In the genomic region with DNA sequence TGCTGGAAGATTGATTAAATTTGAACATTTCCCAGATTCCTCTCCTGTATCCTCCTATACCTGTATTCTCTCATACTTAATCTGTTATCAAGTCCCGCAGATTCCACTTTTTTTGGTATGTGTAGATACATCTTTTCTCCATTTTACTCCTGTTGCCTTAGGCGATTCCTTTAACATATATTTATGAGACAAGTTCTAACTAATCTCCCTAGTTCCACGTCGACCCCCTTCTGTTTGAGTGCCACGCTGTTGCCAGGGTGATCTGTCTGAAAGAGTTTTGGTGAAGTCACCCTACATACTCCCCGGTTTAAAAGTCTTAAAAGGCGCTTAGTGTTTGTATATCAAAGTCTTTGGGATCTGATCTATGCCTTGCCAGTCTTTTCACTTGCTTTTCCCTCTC, we compare ENCODE assay signal across 12 cellular contexts. TPM values are rescaled to one million over a fixed set of nuclear protein-coding genes. Genes with fewer than 3 reads are reported as not detected.
A peak's percentile ranks its signal among the peaks of the same experiment; 100 is the strongest.
DNase-seq lines count a peak whose midpoint lies in the region; ATAC-seq, FAIRE-seq and TF ChIP-seq lines count a peak whose summit lies in the region.
"Had no signal": no experiment of that assay in that cellular context is flagged by ENCODE, and none has a peak within 500 bp of the region (broad histone marks: within the 10 kb centered on the region; RNA-seq: fewer than 3 reads in every experiment).

No MANE protein-coding gene starts in this region.

- peaks cover 8% of the 10 kb centered on the region for H3K4me1 ChIP-seq in HepG2 (ENCODE audit: insufficient read depth, low read length)
- peaks cover 0 to 9% (median 0%) of the 10 kb centered on the region in 4 donors for H3K4me1 ChIP-seq in right lobe of liver
- H3K4me1 ChIP-seq: SJCRH30 had no signal

- in situ Hi-C loops in HepG2 (cut with HindIII; ENCODE audit: extremely low pct_ligation_motif_present, low pct_unique_long_range_greater_than_20kb) (no loop called here), astrocyte of the spinal cord (cut with HindIII; ENCODE audit: low sequenced_read_pairs) (no loop called here)

- peak overlapping the region; percentile 71; the same call in 1 of the 2 replicates for H3K4me2 ChIP-seq in HepG2 (ENCODE audit: low read depth, low read length)

- no peak for DNase-seq in HepG2 (ENCODE audit: low spot score)
- no peak for DNase-seq in right lobe of liver
- DNase-seq in astrocyte of the spinal cord (ENCODE audit: low read depth, low spot score): no peak
- DNase-seq in kidney epithelial cell (ENCODE audit: low read depth): no peak
- no peak for DNase-seq in NK-92 (lab: John Stamatoyannopoulos, UW; ENCODE audit: unreplicated experiment)
- DNase-seq in mucosa of gallbladder (ENCODE audit: low spot score): no peak
- DNase-seq: adrenal gland, left colon, NCI-H1092 treated with DMSO at 0.1 percent for 48 hours, SJCRH30 had no signal

- no peak for FAIRE-seq in HepG2 (lab: Jason Lieb, UNC)

- peaks cover 49% of the 10 kb centered on the region for H3K79me2 ChIP-seq in HepG2 (ENCODE audit: insufficient read depth, low read length)

- TF ChIP-seq EP300 in HepG2 (IDR thresholded peaks at IDR 0.05; ENCODE audit: low read depth in 2 of 2, low read length in 2 of 2) (no peak), HepG2 (CRISPR knock-in tag; IDR thresholded peaks at IDR 0.05; ENCODE audit: borderline replicate concordance) (no peak)

- peaks cover 5% of the 10 kb centered on the region; the same call in 1 of the 2 replicates for H4K20me1 ChIP-seq in HepG2 (ENCODE audit: insufficient read depth, low read length)

- TF ChIP-seq POLR2A in HepG2 (IDR thresholded peaks at IDR 0.05; ENCODE audit: insufficient read depth in 1 of 2, low read depth in 2 of 2, low read length in 2 of 2) (no peak), right lobe of liver (IDR thresholded peaks at IDR 0.05) (no peak)

- no peaks in the 10 kb centered on the region for H3K27me3 ChIP-seq in HepG2 (ENCODE audit: control insufficient read depth in 1 of 2, insufficient read depth in 2 of 2, low read length in 2 of 2)
- no peaks in the 10 kb centered on the region for H3K27me3 ChIP-seq in right lobe of liver
- H3K27me3 ChIP-seq in kidney epithelial cell (ENCODE audit: control insufficient read depth, insufficient read depth, low read length): no peaks in the 10 kb centered on the region
- H3K27me3 ChIP-seq: adrenal gland, SJCRH30 had no signal

- H3K36me3 ChIP-seq in HepG2 (replicated peaks in 1 of 2; ENCODE audit: control insufficient read depth in 1 of 2, insufficient read depth in 2 of 2, low read length in 2 of 2) (peaks cover 0 to 14% of the 10 kb centered on the region in 2 experiments; a peak in 3 of 5 replicates), right lobe of liver (peaks cover 0 to 10% (median 3%) of the 10 kb centered on the region in 4 donors), kidney epithelial cell (ENCODE audit: control insufficient read depth, insufficient read depth, low read length) (no peaks in the 10 kb centered on the region)

- no peak for ATAC-seq in HepG2
- no peak for ATAC-seq in right lobe of liver
- no peak for ATAC-seq in GM21529 (IDR thresholded peaks at IDR 0.05; ENCODE audit: unreplicated experiment)
- ATAC-seq in HG02642 (IDR thresholded peaks at IDR 0.05; ENCODE audit: poor library complexity, unreplicated experiment): no peak
- ATAC-seq: left colon had no signal

- 91% methylated on average over 7 of the region's 7 CpGs for WGBS in HepG2 (ENCODE audit: low lambda C conversion rate)
- WGBS in right lobe of liver (ENCODE audit: insufficient coverage, low coverage, low lambda C conversion rate, missing lambda C conversion rate): 45% methylated on average over 7 of the region's 7 CpGs

- BruUV-seq in HepG2 (replicated peaks; lab: Mats Ljungman, UMichigan): no TSS peak

- H3K9me3 ChIP-seq in HepG2 (ENCODE audit: low read length): no peaks in the 10 kb centered on the region
- H3K9me3 ChIP-seq in right lobe of liver: no peaks in the 10 kb centered on the region
- H3K9me3 ChIP-seq: adrenal gland, SJCRH30 had no signal

- no peak for TF ChIP-seq RAD21 in HepG2 (CRISPR knock-in tag; IDR thresholded peaks at IDR 0.05)

- no peak overlapping the region for H3K27ac ChIP-seq in HepG2 (ENCODE audit: extremely low read length, insufficient read depth, low read length)
- no peak overlapping the region for H3K27ac ChIP-seq in right lobe of liver
- H3K27ac ChIP-seq: SJCRH30 had no signal

- TF ChIP-seq CTCF in HepG2 (CRISPR knock-in tag; IDR thresholded peaks at IDR 0.05): no peak
- TF ChIP-seq CTCF in right lobe of liver (IDR thresholded peaks at IDR 0.05): no peak
- no peak for TF ChIP-seq CTCF in astrocyte of the spinal cord (IDR thresholded peaks at IDR 0.05; ENCODE audit: low read depth, low read length)
- no peak for TF ChIP-seq CTCF in kidney epithelial cell (IDR thresholded peaks at IDR 0.05; ENCODE audit: insufficient read depth, low read length, poor library complexity, severe bottlenecking)

- CTCF ChIA-PET in HepG2 (lab: Yijun Ruan, JAX; ENCODE audit: low intra/inter-chr PET ratio, low total read pairs): no interaction called here

- H2AFZ ChIP-seq in HepG2 (ENCODE audit: low read length): no peak overlapping the region

- H3K9ac ChIP-seq in HepG2 (ENCODE audit: insufficient read depth, low read depth, low read length): no peak overlapping the region

- intact Hi-C loops in HepG2 (cut with micrococcal nuclease; ENCODE audit: unreplicated experiment): no loop called here
- intact Hi-C loops in right lobe of liver (cut with DNase I): no loop called here

- POLR2A ChIA-PET in HepG2 (lab: Yijun Ruan, JAX): no interaction called here

- peak overlapping the region; percentile 6 to 79 (median 73); a peak in 2 of 6 replicates for H3K4me3 ChIP-seq in HepG2 (replicated peaks in 1 of 3; ENCODE audit: insufficient read depth in 1 of 3, low read depth in 2 of 3, low read length in 3 of 3)
- no peak overlapping the region for H3K4me3 ChIP-seq in right lobe of liver
- H3K4me3 ChIP-seq in astrocyte of the spinal cord (ENCODE audit: low read depth, low read length): peak overlapping the region; percentile 8
- H3K4me3 ChIP-seq in kidney epithelial cell (ENCODE audit: low read depth, low read length): peak overlapping the region; percentile 5
- H3K4me3 ChIP-seq: SJCRH30 had no signal

RNA-seq across cellular contexts. Expression of a gene that starts 2.4 kb away (rescaled TPM):
- 56.9 and 80.1 TPM in 2 replicates for total RNA-seq in HepG2 (2016; rRNA removed; fragmentation: Illumina TruSeq; extraction: Trizol)
- total RNA-seq in HepG2 (2016; cell fraction: cytosol; rRNA removed; fragmentation: Illumina TruSeq; extraction: Trizol; ENCODE audit: low read depth): 3.0 and 3.8 TPM in 2 replicates
- total RNA-seq in HepG2 (2016; cell fraction: insoluble cytoplasmic fraction; rRNA removed; fragmentation: Illumina TruSeq; extraction: Trizol): 56.7 and 80.8 TPM in 2 replicates
- total RNA-seq in HepG2 (2016; cell fraction: membrane; rRNA removed; fragmentation: Illumina TruSeq; extraction: Trizol): 8.9 and 11.3 TPM in 2 replicates
- total RNA-seq in HepG2 (2016; cell fraction: nucleus; rRNA removed; fragmentation: Illumina TruSeq; extraction: Trizol): 24.4 and 25.9 TPM in 2 replicates
- polyA plus RNA-seq in HepG2 (2011; rRNA removed): 19.8 and 23.8 TPM in 2 replicates
- 10.8 and 18.5 TPM in 2 replicates for polyA plus RNA-seq in HepG2 (2011; cell fraction: cytosol; rRNA removed)
- 2.8 and 6.0 TPM in 2 replicates for polyA plus RNA-seq in HepG2 (2011; cell fraction: nucleus; rRNA removed)
- 37.5 and 38.7 TPM in 2 replicates for polyA plus RNA-seq in HepG2 (2012)
- polyA plus RNA-seq in HepG2 (2016; cell fraction: cytosol; fragmentation: Illumina TruSeq; extraction: Trizol; ENCODE audit: low read depth): 2.6 and 3.2 TPM in 2 replicates
- 87.9 and 95.7 TPM in 2 replicates for polyA plus RNA-seq in HepG2 (2016; cell fraction: insoluble cytoplasmic fraction; fragmentation: Illumina TruSeq; extraction: Trizol; ENCODE audit: low read depth)
- 9.3 and 9.8 TPM in 2 replicates for polyA plus RNA-seq in HepG2 (2016; cell fraction: membrane; fragmentation: Illumina TruSeq; extraction: Trizol; ENCODE audit: low read depth)
- polyA plus RNA-seq in HepG2 (2016; cell fraction: nucleus; fragmentation: Illumina TruSeq; extraction: Trizol; ENCODE audit: insufficient read depth, low read depth): 36.4 and 38.0 TPM in 2 replicates
- polyA minus RNA-seq in HepG2 (2011; rRNA and poly(A)+ RNA removed; ENCODE audit: low replicate concordance): 7.4 and 22.0 TPM in 2 replicates
- 12.0 and 13.7 TPM in 2 replicates for polyA minus RNA-seq in HepG2 (2011; cell fraction: cytosol; rRNA and poly(A)+ RNA removed)
- polyA minus RNA-seq in HepG2 (2011; cell fraction: nucleus; rRNA and poly(A)+ RNA removed): 8.5 and 10.1 TPM in 2 replicates
- total RNA-seq in right lobe of liver: 10 to 100 TPM; 19.5 to 38.2 (median 31.1) TPM
- total RNA-seq in kidney epithelial cell: 44.7 and 51.1 TPM in 2 replicates
- total RNA-seq in mucosa of gallbladder: 62.1 TPM

RNA-seq across cellular contexts. Expression of a gene that starts 2.7 kb away (rescaled TPM):
- 33.3 and 59.3 TPM in 2 replicates for total RNA-seq in HepG2 (2016; rRNA removed; fragmentation: Illumina TruSeq; extraction: Trizol)
- total RNA-seq in HepG2 (2016; cell fraction: cytosol; rRNA removed; fragmentation: Illumina TruSeq; extraction: Trizol; ENCODE audit: low read depth): 9.1 and 9.3 TPM in 2 replicates
- 33.2 and 57.0 TPM in 2 replicates for total RNA-seq in HepG2 (2016; cell fraction: insoluble cytoplasmic fraction; rRNA removed; fragmentation: Illumina TruSeq; extraction: Trizol)
- total RNA-seq in HepG2 (2016; cell fraction: membrane; rRNA removed; fragmentation: Illumina TruSeq; extraction: Trizol): 13.0 and 15.3 TPM in 2 replicates
- 55.2 and 67.1 TPM in 2 replicates for total RNA-seq in HepG2 (2016; cell fraction: nucleus; rRNA removed; fragmentation: Illumina TruSeq; extraction: Trizol)
- polyA plus RNA-seq in HepG2 (2011; rRNA removed): 27.0 and 31.4 TPM in 2 replicates
- 15.0 and 16.0 TPM in 2 replicates for polyA plus RNA-seq in HepG2 (2011; cell fraction: cytosol; rRNA removed)
- polyA plus RNA-seq in HepG2 (2011; cell fraction: nucleus; rRNA removed): 28.5 and 38.2 TPM in 2 replicates
- 19.5 and 19.7 TPM in 2 replicates for polyA plus RNA-seq in HepG2 (2012)
- 8.1 and 8.2 TPM in 2 replicates for polyA plus RNA-seq in HepG2 (2016; cell fraction: cytosol; fragmentation: Illumina TruSeq; extraction: Trizol; ENCODE audit: low read depth)
- polyA plus RNA-seq in HepG2 (2016; cell fraction: insoluble cytoplasmic fraction; fragmentation: Illumina TruSeq; extraction: Trizol; ENCODE audit: low read depth): 26.3 and 34.0 TPM in 2 replicates
- 8.0 and 10.5 TPM in 2 replicates for polyA plus RNA-seq in HepG2 (2016; cell fraction: membrane; fragmentation: Illumina TruSeq; extraction: Trizol; ENCODE audit: low read depth)
- 108 and 116 TPM in 2 replicates for polyA plus RNA-seq in HepG2 (2016; cell fraction: nucleus; fragmentation: Illumina TruSeq; extraction: Trizol; ENCODE audit: insufficient read depth, low read depth)
- 9.4 and 59.3 TPM in 2 replicates for polyA minus RNA-seq in HepG2 (2011; rRNA and poly(A)+ RNA removed; ENCODE audit: low replicate concordance)
- 3.4 and 6.9 TPM in 2 replicates for polyA minus RNA-seq in HepG2 (2011; cell fraction: cytosol; rRNA and poly(A)+ RNA removed)
- 12.1 and 12.5 TPM in 2 replicates for polyA minus RNA-seq in HepG2 (2011; cell fraction: nucleus; rRNA and poly(A)+ RNA removed)
- 10 to 100 TPM in 4 of 6 experiments, 1 to 10 TPM in 2; 8.1 to 19.0 (median 15.0) TPM for total RNA-seq in right lobe of liver
- total RNA-seq in kidney epithelial cell: 24.4 and 39.6 TPM in 2 replicates
- 29.2 TPM for total RNA-seq in mucosa of gallbladder

RNA-seq across cellular contexts. Expression of a gene that starts 19.6 kb away (rescaled TPM):
- 1,152 and 1,356 TPM in 2 replicates for total RNA-seq in HepG2 (2016; rRNA removed; fragmentation: Illumina TruSeq; extraction: Trizol)
- total RNA-seq in HepG2 (2016; cell fraction: cytosol; rRNA removed; fragmentation: Illumina TruSeq; extraction: Trizol; ENCODE audit: low read depth): 1,558 and 1,711 TPM in 2 replicates
- 1,145 and 1,463 TPM in 2 replicates for total RNA-seq in HepG2 (2016; cell fraction: insoluble cytoplasmic fraction; rRNA removed; fragmentation: Illumina TruSeq; extraction: Trizol)
- 2,402 and 2,463 TPM in 2 replicates for total RNA-seq in HepG2 (2016; cell fraction: membrane; rRNA removed; fragmentation: Illumina TruSeq; extraction: Trizol)
- 377 and 446 TPM in 2 replicates for total RNA-seq in HepG2 (2016; cell fraction: nucleus; rRNA removed; fragmentation: Illumina TruSeq; extraction: Trizol)
- polyA plus RNA-seq in HepG2 (2011; rRNA removed): 1,716 and 1,794 TPM in 2 replicates
- 347 and 1,257 TPM in 2 replicates for polyA plus RNA-seq in HepG2 (2011; cell fraction: cytosol; rRNA removed)
- 344 and 453 TPM in 2 replicates for polyA plus RNA-seq in HepG2 (2011; cell fraction: nucleus; rRNA removed)
- polyA plus RNA-seq in HepG2 (2012): 1,782 and 2,753 TPM in 2 replicates
- 2,303 and 2,310 TPM in 2 replicates for polyA plus RNA-seq in HepG2 (2016; cell fraction: cytosol; fragmentation: Illumina TruSeq; extraction: Trizol; ENCODE audit: low read depth)
- 1,609 and 1,776 TPM in 2 replicates for polyA plus RNA-seq in HepG2 (2016; cell fraction: insoluble cytoplasmic fraction; fragmentation: Illumina TruSeq; extraction: Trizol; ENCODE audit: low read depth)
- polyA plus RNA-seq in HepG2 (2016; cell fraction: membrane; fragmentation: Illumina TruSeq; extraction: Trizol; ENCODE audit: low read depth): 2,746 and 2,816 TPM in 2 replicates
- polyA plus RNA-seq in HepG2 (2016; cell fraction: nucleus; fragmentation: Illumina TruSeq; extraction: Trizol; ENCODE audit: insufficient read depth, low read depth): 795 and 884 TPM in 2 replicates
- polyA minus RNA-seq in HepG2 (2011; rRNA and poly(A)+ RNA removed; ENCODE audit: low replicate concordance): 21.0 and 236 TPM in 2 replicates
- 71.0 and 83.5 TPM in 2 replicates for polyA minus RNA-seq in HepG2 (2011; cell fraction: cytosol; rRNA and poly(A)+ RNA removed)
- 113 and 173 TPM in 2 replicates for polyA minus RNA-seq in HepG2 (2011; cell fraction: nucleus; rRNA and poly(A)+ RNA removed)
- total RNA-seq in right lobe of liver: 1,000 to 10,000 TPM in 1 of 6 experiments, 100 to 1,000 TPM in 1, 10 to 100 TPM in 4; 30.5 to 1,059 (median 46.3) TPM
- total RNA-seq in kidney epithelial cell: 1,018 and 3,844 TPM in 2 replicates
- 124 TPM for total RNA-seq in mucosa of gallbladder

RNA-seq across cellular contexts. Expression of a gene that starts 24.5 kb away (rescaled TPM):
- total RNA-seq in HepG2 (2016; rRNA removed; fragmentation: Illumina TruSeq; extraction: Trizol) (not detected in 2 replicates), right lobe of liver (1 to 10 TPM; 1.1 to 4.7 (median 1.8) TPM), kidney epithelial cell (not detected in 2 replicates), mucosa of gallbladder (8.2 TPM)
- total RNA-seq in HepG2 (2016; cell fraction: cytosol; rRNA removed; fragmentation: Illumina TruSeq; extraction: Trizol; ENCODE audit: low read depth): not detected in 2 replicates
- not detected in 2 replicates for total RNA-seq in HepG2 (2016; cell fraction: insoluble cytoplasmic fraction; rRNA removed; fragmentation: Illumina TruSeq; extraction: Trizol)
- total RNA-seq in HepG2 (2016; cell fraction: membrane; rRNA removed; fragmentation: Illumina TruSeq; extraction: Trizol): not detected in 2 replicates
- total RNA-seq in HepG2 (2016; cell fraction: nucleus; rRNA removed; fragmentation: Illumina TruSeq; extraction: Trizol): not detected in 2 replicates
- not detected in 2 replicates for polyA plus RNA-seq in HepG2 (2011; rRNA removed)
- not detected in 2 replicates for polyA plus RNA-seq in HepG2 (2011; cell fraction: cytosol; rRNA removed)
- polyA plus RNA-seq in HepG2 (2011; cell fraction: nucleus; rRNA removed): not detected in 2 replicates
- polyA plus RNA-seq in HepG2 (2012): not detected in 2 replicates
- not detected in 2 replicates for polyA plus RNA-seq in HepG2 (2016; cell fraction: cytosol; fragmentation: Illumina TruSeq; extraction: Trizol; ENCODE audit: low read depth)
- polyA plus RNA-seq in HepG2 (2016; cell fraction: insoluble cytoplasmic fraction; fragmentation: Illumina TruSeq; extraction: Trizol; ENCODE audit: low read depth): not detected in 2 replicates
- polyA plus RNA-seq in HepG2 (2016; cell fraction: membrane; fragmentation: Illumina TruSeq; extraction: Trizol; ENCODE audit: low read depth): not detected in 2 replicates
- polyA plus RNA-seq in HepG2 (2016; cell fraction: nucleus; fragmentation: Illumina TruSeq; extraction: Trizol; ENCODE audit: insufficient read depth, low read depth): not detected in 2 replicates
- 0.16 TPM in 1 of 2 replicates, not detected in the other for polyA minus RNA-seq in HepG2 (2011; rRNA and poly(A)+ RNA removed; ENCODE audit: low replicate concordance)
- polyA minus RNA-seq in HepG2 (2011; cell fraction: cytosol; rRNA and poly(A)+ RNA removed): not detected in 2 replicates
- polyA minus RNA-seq in HepG2 (2011; cell fraction: nucleus; rRNA and poly(A)+ RNA removed): not detected in 2 replicates
- total RNA-seq: SJCRH30 had no signal

Comparison
In these comparisons a context has a peak if more than half of its experiments do, and no peak if none do; other contexts are left out.
1. H3K4me3 ChIP-seq: peak in HepG2 (3 of 3), astrocyte of the spinal cord (single experiment) and kidney epithelial cell (single experiment); none in right lobe of liver (0 of 3).